In the genomic region with DNA sequence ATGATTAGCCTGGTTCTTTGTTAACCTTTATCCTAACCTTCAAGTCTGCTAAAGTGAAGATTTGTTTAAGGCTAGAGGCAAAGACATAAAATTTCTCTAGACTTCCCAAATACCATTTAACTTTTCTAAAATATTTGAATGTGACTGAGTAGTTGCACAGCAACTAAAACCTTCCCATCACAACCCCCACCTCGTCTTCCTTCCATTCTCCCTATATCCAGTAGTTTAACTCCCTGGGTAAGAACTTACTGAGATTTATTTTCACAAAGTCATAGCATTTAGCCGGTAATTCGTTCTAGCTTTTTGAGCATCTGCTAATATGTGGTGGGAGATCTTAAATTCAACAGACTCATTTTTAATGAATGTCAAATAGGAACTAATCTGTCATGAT, we compare ENCODE assay signal across 1 cellular context.
TF ChIP-seq lines count a peak whose summit lies in the region.

No MANE protein-coding gene starts in this region.

TF ChIP-seq in H1, 55 proteins besides CTCF, POLR2A, EP300 and RAD21:
- no peak for TF ChIP-seq TCF12 (IDR thresholded peaks at IDR 0.05; ENCODE audit: low read depth, low read length)
- TF ChIP-seq NANOG (IDR thresholded peaks at IDR 0.05; ENCODE audit: insufficient read depth, low read depth, low read length, poor library complexity, severe bottlenecking): no peak
- TF ChIP-seq, protein P1, sequence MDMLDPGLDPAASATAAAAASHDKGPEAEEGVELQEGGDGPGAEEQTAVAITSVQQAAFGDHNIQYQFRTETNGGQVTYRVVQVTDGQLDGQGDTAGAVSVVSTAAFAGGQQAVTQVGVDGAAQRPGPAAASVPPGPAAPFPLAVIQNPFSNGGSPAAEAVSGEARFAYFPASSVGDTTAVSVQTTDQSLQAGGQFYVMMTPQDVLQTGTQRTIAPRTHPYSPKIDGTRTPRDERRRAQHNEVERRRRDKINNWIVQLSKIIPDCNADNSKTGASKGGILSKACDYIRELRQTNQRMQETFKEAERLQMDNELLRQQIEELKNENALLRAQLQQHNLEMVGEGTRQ (IDR thresholded peaks at IDR 0.05; ENCODE audit: low read length): no peak
- TF ChIP-seq POU5F1 (IDR thresholded peaks at IDR 0.05; ENCODE audit: low read depth, low read length): no peak
- no peak for TF ChIP-seq TAF1 (IDR thresholded peaks at IDR 0.05; ENCODE audit: low read depth, low read length)
